ENCODE assay signal across 1 cellular context in genomic region chr1:43705334-43705733, GRCh38.
TF ChIP-seq lines count a peak whose summit lies in the region.

No MANE protein-coding gene starts in this region.

TF ChIP-seq in K562, 482 proteins besides CTCF, POLR2A, EP300 and RAD21:
- 0 out of 2 replicates have a peak, but pooled peaks have one; percentile 14 for TF ChIP-seq ZNF740 (CRISPR knock-in tag; IDR thresholded peaks at IDR 0.05)
- no peak for TF ChIP-seq ZNF740 (tag; IDR thresholded peaks at IDR 0.05)
- no peak for TF ChIP-seq XRCC5 (IDR thresholded peaks at IDR 0.05; ENCODE audit: low read depth, low read length)
